8 cellular contexts compared by ENCODE assay signal in genomic region chr1:25247024-25247828, GRCh38. TPM values are rescaled to one million over a fixed set of nuclear protein-coding genes. Genes with fewer than 3 reads are reported as not detected.
DNase-seq lines count a peak whose midpoint lies in the region; TF ChIP-seq lines count a peak whose summit lies in the region.

RSRP1 (minus strand) TSS chr1:25247454; CDS start chr1:25246963, 491 bp downstream.

- TF ChIP-seq CTCF in HFFc6 (IDR thresholded peaks at IDR 0.05): peak; percentile 68
- no peak for TF ChIP-seq CTCF in SK-N-SH (IDR thresholded peaks at IDR 0.05)

- peaks cover 18% of the 10 kb centered on the region for H3F3A ChIP-seq in SK-N-SH (replicated peaks; ENCODE audit: insufficient read depth)

- H3K27ac ChIP-seq in SK-N-SH (ENCODE audit: low read depth in 2 of 2, low read length in 1 of 2): peak within 1 kb of the TSS; percentile 98 to 99
- H3K27ac ChIP-seq in temporal lobe (ENCODE audit: low read depth, low read length): peak within 1 kb of the TSS; percentile 99

- H3K36me3 ChIP-seq in SK-N-SH (replicated peaks in 1 of 2; ENCODE audit: control insufficient read depth in 1 of 2, insufficient read depth in 2 of 2, low read length in 1 of 2): peaks cover 34 to 43% of the 10 kb centered on the region in 2 experiments

- peak within 1 kb of the TSS; percentile 98 for H3K4me3 Mint-ChIP-seq in HFFc6
- H3K4me3 Mint-ChIP-seq in activated naive CD4-positive, alpha-beta T cell treated with anti-CD3 and anti-CD28 coated beads, Interleukin-2, amount 50 U/mL, for 24 hours: peak within 1 kb of the TSS; percentile 97

- H3K27me3 Mint-ChIP-seq in HFFc6 (ENCODE audit: insufficient read depth): peaks cover 14% of the 10 kb centered on the region
- no peaks in the 10 kb centered on the region for H3K27me3 Mint-ChIP-seq in activated naive CD4-positive, alpha-beta T cell treated with anti-CD3 and anti-CD28 coated beads, Interleukin-2, amount 50 U/mL, for 24 hours

- peaks cover 50% of the 10 kb centered on the region for H3K36me3 Mint-ChIP-seq in HFFc6 (ENCODE audit: low read depth)
- peaks cover 22% of the 10 kb centered on the region for H3K36me3 Mint-ChIP-seq in activated naive CD4-positive, alpha-beta T cell treated with anti-CD3 and anti-CD28 coated beads, Interleukin-2, amount 50 U/mL, for 24 hours

- peaks cover 34% of the 10 kb centered on the region for H4K20me1 ChIP-seq in SK-N-SH (ENCODE audit: insufficient read depth)

- H3K9me2 ChIP-seq in SK-N-SH: no peaks in the 10 kb centered on the region

- TF ChIP-seq EP300 in SK-N-SH (IDR thresholded peaks at IDR 0.05; ENCODE audit: borderline replicate concordance in 1 of 2, low read depth in 1 of 2, low read length in 1 of 2): no peak

- peaks cover 51% of the 10 kb centered on the region for H3K4me1 Mint-ChIP-seq in HFFc6 (ENCODE audit: low read depth)
- H3K4me1 Mint-ChIP-seq in activated naive CD4-positive, alpha-beta T cell treated with anti-CD3 and anti-CD28 coated beads, Interleukin-2, amount 50 U/mL, for 24 hours: peaks cover 48% of the 10 kb centered on the region

- H2AFZ ChIP-seq in SK-N-SH (ENCODE audit: low read depth): peak within 1 kb of the TSS; percentile 66

- peak; percentile 93 for DNase-seq in GM04503 (ENCODE audit: low read depth)
- DNase-seq in HFFc6: peak; percentile 98
- peak; percentile 92 for DNase-seq in NCI-H1048 (lab: John Stamatoyannopoulos, UW)
- DNase-seq in SK-N-SH: peak; percentile 99
- peak; percentile 70 for DNase-seq in glomerular endothelial cell (ENCODE audit: extremely low read depth, low read depth, low spot score)
- peak; percentile 98 for DNase-seq in occipital lobe (lab: John Stamatoyannopoulos, UW)

- H3K4me2 ChIP-seq in SK-N-SH: peak within 1 kb of the TSS; percentile 95

- no peaks in the 10 kb centered on the region for H3K9me3 ChIP-seq in SK-N-SH

- H3K27me3 ChIP-seq in SK-N-SH (ENCODE audit: insufficient read depth): no peaks in the 10 kb centered on the region

- 2% methylated on average over 48 of the region's 79 CpGs for WGBS in SK-N-SH (ENCODE audit: low lambda C conversion rate)

- POLR2A ChIA-PET in SK-N-SH (lab: Yijun Ruan, JAX): interaction anchor here (0.5 to 1.7 kb wide), 10 partner anchors 9 to 1010 kb away, joined by 3 to 24 read pairs (median 3); partner anchors contain the start of genes SYF2 and TMEM50A

- peaks cover 64% of the 10 kb centered on the region for H3K79me2 ChIP-seq in SK-N-SH (ENCODE audit: insufficient read depth)

- peak within 1 kb of the TSS; percentile 99 for H3K27ac Mint-ChIP-seq in HFFc6
- peak within 1 kb of the TSS; percentile 97 for H3K27ac Mint-ChIP-seq in activated naive CD4-positive, alpha-beta T cell treated with anti-CD3 and anti-CD28 coated beads, Interleukin-2, amount 50 U/mL, for 24 hours

- peaks cover 11 to 20% of the 10 kb centered on the region in 2 experiments; a peak in 3 of 4 replicates for H3K4me1 ChIP-seq in SK-N-SH (ENCODE audit: control insufficient read depth in 1 of 2, insufficient read depth in 2 of 2, low read depth in 1 of 2, low read length in 1 of 2)

- peaks cover 16% of the 10 kb centered on the region for H3K9me3 Mint-ChIP-seq in HFFc6
- no peaks in the 10 kb centered on the region for H3K9me3 Mint-ChIP-seq in activated naive CD4-positive, alpha-beta T cell treated with anti-CD3 and anti-CD28 coated beads, Interleukin-2, amount 50 U/mL, for 24 hours

- CTCF ChIA-PET in SK-N-SH (lab: Yijun Ruan, JAX): interaction anchor here (1.3 to 1.4 kb wide), 2 partner anchors 10 to 42 kb away, joined by 4 read pairs; no protein-coding TSS in a partner anchor

- no peak for TF ChIP-seq RAD21 in SK-N-SH (IDR thresholded peaks at IDR 0.05; ENCODE audit: low read length)

- H3K4me3 ChIP-seq in SK-N-SH (ENCODE audit: low read depth in 2 of 2, low read length in 1 of 2): peak within 1 kb of the TSS; percentile 86 to 96

- peak within 1 kb of the TSS; percentile 99 for H3K9ac ChIP-seq in SK-N-SH

TF ChIP-seq in SK-N-SH, 30 proteins besides CTCF, POLR2A, EP300 and RAD21 (continues in another document):
- TF ChIP-seq MEF2A (IDR thresholded peaks at IDR 0.05; ENCODE audit: borderline replicate concordance, low read depth) (no peak), ZBTB33 (IDR thresholded peaks at IDR 0.05; ENCODE audit: borderline replicate concordance, low read depth) (no peak), PBX3 (IDR thresholded peaks at IDR 0.05) (0 out of 2 replicates have a peak, but pooled peaks have one; percentile 27), GATA2 (CRISPR knock-in tag; IDR thresholded peaks at IDR 0.05) (peak; percentile 47), MAX (IDR thresholded peaks at IDR 0.05; ENCODE audit: low read depth) (no peak; the same call in 1 of the 2 replicates), JUND (IDR thresholded peaks at IDR 0.05) (no peak), SMC3 (IDR thresholded peaks at IDR 0.05; ENCODE audit: low read depth, low read length) (no peak), YY1 (IDR thresholded peaks at IDR 0.05; ENCODE audit: low read depth) (no peak), REST (IDR thresholded peaks at IDR 0.05; ENCODE audit: low read depth, low read length) (no peak), TEAD4 (IDR thresholded peaks at IDR 0.05; ENCODE audit: borderline replicate concordance, insufficient read depth) (no peak), USF1 (IDR thresholded peaks at IDR 0.05; ENCODE audit: borderline replicate concordance, low read depth) (no peak), RFX5 (IDR thresholded peaks at IDR 0.05; ENCODE audit: low read length) (no peak), GABPA (IDR thresholded peaks at IDR 0.05; ENCODE audit: low read depth) (peak; percentile 67), EZH2phosphoT487 (IDR thresholded peaks at IDR 0.05; ENCODE audit: borderline replicate concordance, low read depth) (no peak)

RNA-seq across cellular contexts. Expression of gene RSRP1, which starts in this region (rescaled TPM):
- 10 to 100 TPM; 63.4 to 85.2 (median 81.6) TPM for total RNA-seq in HFFc6 (2021; fragmentation: NEBNext Ultra II Directional; extraction: Animal tissue kit (Norgen Biotek cat#: 25700))
- 126 and 191 TPM in 2 replicates for polyA plus RNA-seq in SK-N-SH (2012; rRNA removed)
- 23.3 and 23.6 TPM in 2 replicates for polyA plus RNA-seq in SK-N-SH (2012; cell fraction: cytosol; rRNA removed)
- 1,161 and 1,530 TPM in 2 replicates for polyA plus RNA-seq in SK-N-SH (2012; cell fraction: nucleus; rRNA removed)
- total RNA-seq in glomerular endothelial cell (67.5 and 102 TPM in 2 replicates), occipital lobe (62.2 TPM), temporal lobe (58.0 TPM)

Comparison
In these comparisons a context has a peak if more than half of its experiments do, and no peak if none do; other contexts are left out.
1. Peak in every context shown above with its lines: DNase-seq, H3K4me3 ChIP-seq and H3K27ac ChIP-seq.